In genomic region chr5:171801839-171802238, GRCh38 we compare ENCODE assay signal across 19 cellular contexts. TPM values are rescaled to one million over a fixed set of nuclear protein-coding genes. Genes with fewer than 3 reads are reported as not detected.
DNase-seq lines count a peak whose midpoint lies in the region; ATAC-seq lines count a peak whose summit lies in the region.
"Had no signal": no experiment of that assay in that cellular context is flagged by ENCODE, and none has a peak within 500 bp of the region (broad histone marks: within the 10 kb centered on the region; RNA-seq: fewer than 3 reads in every experiment).

No MANE protein-coding gene starts in this region.

- H3K4me1 Mint-ChIP-seq in activated T-cell treated with anti-CD3 and anti-CD28 coated beads, Interleukin-2, amount 50 U/mL, for 72 hours (ENCODE audit: low read depth): peaks cover 5% of the 10 kb centered on the region
- no peaks in the 10 kb centered on the region for H3K4me1 Mint-ChIP-seq in activated T-cell treated with anti-CD3 and anti-CD28 coated beads, Interleukin-2, amount 50 U/mL, for 24 hours (ENCODE audit: low read depth)
- H3K4me1 Mint-ChIP-seq in stimulated activated effector memory CD8-positive, alpha-beta T cell treated with anti-CD3 and anti-CD28 coated beads, Interleukin-12 subunit alpha, Interleukin-12 subunit beta, amount 100 ng/mL, for 72 hours: no peaks in the 10 kb centered on the region
- H3K4me1 Mint-ChIP-seq: B cell had no signal

- no peaks in the 10 kb centered on the region for H3K36me3 Mint-ChIP-seq in activated T-cell treated with anti-CD3 and anti-CD28 coated beads, Interleukin-2, amount 50 U/mL, for 72 hours (ENCODE audit: insufficient read depth in 2 of 2)
- H3K36me3 Mint-ChIP-seq in activated T-cell treated with anti-CD3 and anti-CD28 coated beads, Interleukin-2, amount 50 U/mL, for 24 hours (ENCODE audit: low read depth): no peaks in the 10 kb centered on the region
- H3K36me3 Mint-ChIP-seq in stimulated activated effector memory CD8-positive, alpha-beta T cell treated with anti-CD3 and anti-CD28 coated beads, Interleukin-12 subunit alpha, Interleukin-12 subunit beta, amount 100 ng/mL, for 72 hours: no peaks in the 10 kb centered on the region
- H3K36me3 Mint-ChIP-seq: CD8-positive, alpha-beta T cell had no signal

- H3K9me3 Mint-ChIP-seq in activated T-cell treated with anti-CD3 and anti-CD28 coated beads, Interleukin-2, amount 50 U/mL, for 72 hours: no peaks in the 10 kb centered on the region
- H3K9me3 Mint-ChIP-seq in activated T-cell treated with anti-CD3 and anti-CD28 coated beads, Interleukin-2, amount 50 U/mL, for 24 hours: no peaks in the 10 kb centered on the region
- no peaks in the 10 kb centered on the region for H3K9me3 Mint-ChIP-seq in stimulated activated effector memory CD8-positive, alpha-beta T cell treated with anti-CD3 and anti-CD28 coated beads, Interleukin-12 subunit alpha, Interleukin-12 subunit beta, amount 100 ng/mL, for 72 hours
- H3K9me3 Mint-ChIP-seq: CD8-positive, alpha-beta T cell; HFFc6 had no signal

- peak; percentile 37 to 57 for ATAC-seq in activated T-cell treated with anti-CD3 and anti-CD28 coated beads, Interleukin-2, amount 50 U/mL, for 72 hours (replicated peaks in 1 of 2)
- peak; percentile 65 for ATAC-seq in stimulated activated effector memory CD8-positive, alpha-beta T cell treated with anti-CD3 and anti-CD28 coated beads, Interleukin-12 subunit alpha, Interleukin-12 subunit beta, amount 100 ng/mL, for 72 hours
- ATAC-seq: CD8-positive, alpha-beta T cell; GM12878; HCT116 had no signal

- no peak overlapping the region for H3K4me3 Mint-ChIP-seq in activated T-cell treated with anti-CD3 and anti-CD28 coated beads, Interleukin-2, amount 50 U/mL, for 72 hours
- H3K4me3 Mint-ChIP-seq in activated T-cell treated with anti-CD3 and anti-CD28 coated beads, Interleukin-2, amount 50 U/mL, for 24 hours: no peak overlapping the region
- no peak overlapping the region for H3K4me3 Mint-ChIP-seq in stimulated activated effector memory CD8-positive, alpha-beta T cell treated with anti-CD3 and anti-CD28 coated beads, Interleukin-12 subunit alpha, Interleukin-12 subunit beta, amount 100 ng/mL, for 72 hours
- H3K4me3 Mint-ChIP-seq: B cell; CD8-positive, alpha-beta T cell; HFFc6 had no signal

- peak; percentile 13 for DNase-seq in activated CD4-positive, alpha-beta T cell treated with anti-CD3 and anti-CD28 coated beads for 48 hours
- no peak for DNase-seq in activated CD4-positive, alpha-beta T cell treated with anti-CD3 and anti-CD28 coated beads for 4 hours
- no peak for DNase-seq in activated T-cell treated with anti-CD3 and anti-CD28 coated beads, Interleukin-2, amount 50 U/mL, for 72 hours
- DNase-seq in activated T-cell treated with anti-CD3 and anti-CD28 coated beads, Interleukin-2, amount 50 U/mL, for 24 hours: no peak
- peak; percentile 69 for DNase-seq in MV-4-11 (lab: John Stamatoyannopoulos, UW)
- DNase-seq in stimulated activated effector memory CD8-positive, alpha-beta T cell treated with anti-CD3 and anti-CD28 coated beads, Interleukin-12 subunit alpha, Interleukin-12 subunit beta, amount 100 ng/mL, for 72 hours (ENCODE audit: low spot score in 2 of 2): no peak
- DNase-seq in DMS79 (lab: John Stamatoyannopoulos, UW): no peak
- DNase-seq: Calu3; CD8-positive, alpha-beta T cell; DND-41; EL; GOT3; H7; HFFc6 had no signal

- peaks cover 33% of the 10 kb centered on the region for H3K27me3 Mint-ChIP-seq in activated T-cell treated with anti-CD3 and anti-CD28 coated beads, Interleukin-2, amount 50 U/mL, for 72 hours (ENCODE audit: low read depth)
- peaks cover 40% of the 10 kb centered on the region for H3K27me3 Mint-ChIP-seq in activated T-cell treated with anti-CD3 and anti-CD28 coated beads, Interleukin-2, amount 50 U/mL, for 24 hours

- H3K27ac Mint-ChIP-seq in activated T-cell treated with anti-CD3 and anti-CD28 coated beads, Interleukin-2, amount 50 U/mL, for 72 hours: no peak overlapping the region
- no peak overlapping the region for H3K27ac Mint-ChIP-seq in activated T-cell treated with anti-CD3 and anti-CD28 coated beads, Interleukin-2, amount 50 U/mL, for 24 hours
- no peak overlapping the region for H3K27ac Mint-ChIP-seq in stimulated activated effector memory CD8-positive, alpha-beta T cell treated with anti-CD3 and anti-CD28 coated beads, Interleukin-12 subunit alpha, Interleukin-12 subunit beta, amount 100 ng/mL, for 72 hours
- H3K27ac Mint-ChIP-seq: B cell; CD8-positive, alpha-beta T cell; HFFc6 had no signal

RNA-seq across cellular contexts. Expression of gene SMIM23, which starts 16.2 kb away (rescaled TPM):
- not detected for total RNA-seq in activated T-cell treated with anti-CD3 and anti-CD28 coated beads, Interleukin-2, amount 50 U/mL, for 72 hours
- total RNA-seq: A172; B cell; Calu3; CD8-positive, alpha-beta T cell; G401; GM12878; H7; HFFc6 had no signal

Comparison
In these comparisons a context has a peak if more than half of its experiments do, and no peak if none do; other contexts are left out.
1. DNase-seq: peak in activated CD4-positive, alpha-beta T cell treated with anti-CD3 and anti-CD28 coated beads for 48 hours (single experiment) and MV-4-11 (single experiment); none in activated CD4-positive, alpha-beta T cell treated with anti-CD3 and anti-CD28 coated beads for 4 hours (0 of 2), activated T-cell treated with anti-CD3 and anti-CD28 coated beads, Interleukin-2, amount 50 U/mL, for 72 hours (0 of 2), activated T-cell treated with anti-CD3 and anti-CD28 coated beads, Interleukin-2, amount 50 U/mL, for 24 hours (single experiment), stimulated activated effector memory CD8-positive, alpha-beta T cell treated with anti-CD3 and anti-CD28 coated beads, Interleukin-12 subunit alpha, Interleukin-12 subunit beta, amount 100 ng/mL, for 72 hours (0 of 2) and DMS79 (single experiment).